In the genomic region with DNA sequence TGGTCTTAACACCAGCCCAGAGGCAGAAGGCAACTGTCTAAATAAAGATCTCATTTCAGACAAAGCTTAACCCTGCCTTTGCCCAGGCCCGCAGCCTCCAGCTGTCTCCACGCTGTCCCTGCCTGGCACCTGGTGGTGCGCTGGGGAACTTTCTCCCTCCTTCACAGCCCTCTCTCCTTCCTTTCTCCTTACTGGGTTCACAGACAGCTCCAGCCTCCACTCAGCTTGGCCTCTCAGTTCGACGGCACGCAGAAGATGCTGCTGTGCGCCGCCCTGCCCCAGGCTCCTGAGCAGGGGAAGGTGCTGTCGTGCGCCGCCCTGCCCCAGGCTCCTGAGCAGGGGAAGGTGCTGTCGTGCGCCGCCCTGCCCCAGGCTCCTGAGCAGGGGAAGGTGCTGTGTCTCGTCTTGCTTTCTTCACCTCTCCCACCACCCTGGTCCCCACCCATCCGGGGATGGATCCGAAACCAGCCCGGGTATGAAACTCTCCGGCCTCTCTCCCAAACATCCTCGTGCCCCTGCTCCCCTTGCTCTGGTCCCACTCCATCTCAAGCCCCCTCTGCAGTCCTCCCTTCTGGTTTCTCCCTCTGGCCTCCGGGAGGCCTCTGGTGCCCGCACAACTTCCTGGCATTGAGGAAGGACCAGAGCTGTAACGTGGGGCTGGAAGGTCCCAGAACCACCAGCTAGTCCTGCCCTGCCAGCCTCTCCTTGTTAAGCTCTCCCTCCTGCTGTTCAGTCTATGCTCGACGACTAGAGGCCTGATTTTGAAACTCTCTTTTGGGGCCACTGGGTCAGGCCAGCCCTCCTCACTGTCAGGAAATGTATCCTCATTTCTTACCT, we compare ENCODE assay signal across 7 cellular contexts. TPM values are rescaled to one million over a fixed set of nuclear protein-coding genes. Genes with fewer than 3 reads are reported as not detected.
A peak's percentile ranks its signal among the peaks of the same experiment; 100 is the strongest.
DNase-seq lines count a peak whose midpoint lies in the region; ATAC-seq and TF ChIP-seq lines count a peak whose summit lies in the region.

No MANE protein-coding gene starts in this region.

- peaks cover 16% of the 10 kb centered on the region for H3F3A ChIP-seq in smooth muscle cell (ENCODE audit: low read depth)

- peak; percentile 82 for DNase-seq in NCI-H526 treated with DMSO at 0.1 percent for 48 hours (lab: John Stamatoyannopoulos, UW)
- DNase-seq in esophagus squamous epithelium (lab: John Stamatoyannopoulos, UW), result no peak
- DNase-seq in smooth muscle cell (lab: John Stamatoyannopoulos, UW; ENCODE audit: unreplicated experiment), result peak; percentile 18
- DNase-seq in NCI-H2227 (lab: John Stamatoyannopoulos, UW; ENCODE audit: unreplicated experiment), result no peak
- DNase-seq in thyroid gland, result no peak

- peaks cover 0 to 50% (median 0%) of the 10 kb centered on the region in 4 donors for H3K27me3 ChIP-seq in esophagus squamous epithelium
- H3K27me3 ChIP-seq in smooth muscle cell (ENCODE audit: low read depth), result no peaks in the 10 kb centered on the region
- H3K27me3 ChIP-seq in thyroid gland, result no peaks in the 10 kb centered on the region

- H3K4me3 ChIP-seq in esophagus squamous epithelium (no peak overlapping the region), smooth muscle cell (no peak overlapping the region), thyroid gland (replicated peaks in 1 of 3) (no peak overlapping the region)

- TF ChIP-seq CTCF in esophagus squamous epithelium (IDR thresholded peaks at IDR 0.05) (peak in 5 of 6 experiments; percentile 6 to 62 (median 43)), smooth muscle cell (IDR thresholded peaks at IDR 0.05; ENCODE audit: borderline replicate concordance, insufficient read depth, poor library complexity, severe bottlenecking) (peak; percentile 60), thyroid gland (IDR thresholded peaks at IDR 0.05) (no peak)

- no peaks in the 10 kb centered on the region for H4K20me1 ChIP-seq in smooth muscle cell (ENCODE audit: low read depth)

- TF ChIP-seq POLR2A in esophagus squamous epithelium (IDR thresholded peaks at IDR 0.05) (no peak), thyroid gland (IDR thresholded peaks at IDR 0.05) (no peak)

- H3K36me3 ChIP-seq in esophagus squamous epithelium (no peaks in the 10 kb centered on the region), smooth muscle cell (ENCODE audit: low read depth) (no peaks in the 10 kb centered on the region), thyroid gland (no peaks in the 10 kb centered on the region)

- H3K4me2 ChIP-seq in smooth muscle cell, result peak overlapping the region; percentile 62

- H3K27ac ChIP-seq in esophagus squamous epithelium, result peak overlapping the region in 3 of 4 donors; percentile 73 to 88 (median 77)
- peak overlapping the region; percentile 58 for H3K27ac ChIP-seq in smooth muscle cell (ENCODE audit: low read depth)
- no peak overlapping the region for H3K27ac ChIP-seq in thyroid gland

- intact Hi-C loops in esophagus squamous epithelium (cut with DNase I), result loop anchor here (5.0 kb wide), 1 partner anchor 119 kb away; no protein-coding TSS in a partner anchor
- intact Hi-C loops in thyroid gland (cut with DNase I), result no loop called here

- no peaks in the 10 kb centered on the region for H3K79me2 ChIP-seq in smooth muscle cell (ENCODE audit: low read depth)

- no peak overlapping the region for H2AFZ ChIP-seq in smooth muscle cell (ENCODE audit: low read depth)

- H3K9ac ChIP-seq in smooth muscle cell (ENCODE audit: low read depth), result peak overlapping the region; percentile 65

- H3K9me3 ChIP-seq in esophagus squamous epithelium, result no peaks in the 10 kb centered on the region
- no peaks in the 10 kb centered on the region for H3K9me3 ChIP-seq in smooth muscle cell (replicated peaks; ENCODE audit: low read depth)
- H3K9me3 ChIP-seq in thyroid gland, result no peaks in the 10 kb centered on the region

- peaks cover 16 to 63% (median 20%) of the 10 kb centered on the region in 3 donors for H3K4me1 ChIP-seq in esophagus squamous epithelium
- peaks cover 17% of the 10 kb centered on the region for H3K4me1 ChIP-seq in smooth muscle cell (ENCODE audit: low read depth)
- H3K4me1 ChIP-seq in thyroid gland, result peaks cover 0 to 7% of the 10 kb centered on the region in 2 donors

- ATAC-seq in GM18868 (IDR thresholded peaks at IDR 0.05; ENCODE audit: unreplicated experiment) (peak; percentile 36), GM21717 (IDR thresholded peaks at IDR 0.05; ENCODE audit: unreplicated experiment) (no peak)

- WGBS in esophagus squamous epithelium, 2 donors, result 44 to 59% methylated on average over 15 to 22 of the region's 25 CpGs
- WGBS in smooth muscle cell (ENCODE audit: low lambda C conversion rate), result 73% methylated on average over 25 of the region's 25 CpGs
- WGBS in thyroid gland, 2 donors, result 66 to 69% methylated on average over 24 to 25 of the region's 25 CpGs

RNA-seq across cellular contexts. Expression of a gene that starts 22.9 kb away (rescaled TPM):
- 10 to 100 TPM in 2 of 4 donors, 1 to 10 TPM in 2; 1.6 to 21.4 (median 7.9) TPM for total RNA-seq in esophagus squamous epithelium
- total RNA-seq in smooth muscle cell, result 75.5 and 91.7 TPM in 2 replicates
- polyA plus RNA-seq in smooth muscle cell, result 59.3 and 82.9 TPM in 2 replicates
- 10 to 100 TPM; 13.3 to 36.0 (median 16.8) TPM for total RNA-seq in thyroid gland

Comparison
In these comparisons a context has a peak if more than half of its experiments do, and no peak if none do; other contexts are left out.
1. DNase-seq: peak in NCI-H526 treated with DMSO at 0.1 percent for 48 hours (single experiment) and smooth muscle cell (single experiment); none in esophagus squamous epithelium (single experiment), NCI-H2227 (single experiment) and thyroid gland (0 of 2).
2. H3K27ac ChIP-seq: peak in esophagus squamous epithelium (3 of 4) and smooth muscle cell (single experiment); none in thyroid gland (0 of 3).
3. CTCF ChIP-seq: peak in esophagus squamous epithelium (5 of 6) and smooth muscle cell (single experiment); none in thyroid gland (0 of 6).